22 cellular contexts compared by ENCODE assay signal in the genomic region with DNA sequence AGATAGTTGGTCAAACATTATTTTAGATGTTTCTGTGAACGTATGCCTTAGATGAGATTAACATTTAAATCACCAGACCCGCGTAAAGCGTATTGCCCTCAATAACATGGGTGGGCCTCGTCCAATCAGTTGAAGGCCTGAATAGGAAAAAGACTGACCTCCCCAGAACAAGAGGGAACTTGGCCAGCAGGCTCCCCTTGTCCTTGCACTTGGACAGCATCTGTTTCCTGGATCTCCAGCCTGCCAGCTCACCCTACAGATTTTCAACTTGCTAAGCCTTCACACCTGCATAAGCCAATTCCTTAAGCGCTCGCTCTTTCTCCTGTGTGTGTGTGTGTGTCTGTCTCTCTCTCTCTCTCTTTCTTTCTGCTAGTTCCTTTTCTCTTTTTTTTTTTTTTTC. TPM values are rescaled to one million over a fixed set of nuclear protein-coding genes. Genes with fewer than 3 reads are reported as not detected.
DNase-seq lines count a peak whose midpoint lies in the region; ATAC-seq and TF ChIP-seq lines count a peak whose summit lies in the region.
"Had no signal": no experiment of that assay in that cellular context is flagged by ENCODE, and none has a peak within 500 bp of the region (broad histone marks: within the 10 kb centered on the region; RNA-seq: fewer than 3 reads in every experiment).

No MANE protein-coding gene starts in this region.

- no peaks in the 10 kb centered on the region for H3K9me3 Mint-ChIP-seq in activated naive CD8-positive, alpha-beta T cell treated with anti-CD3 and anti-CD28 coated beads for 36 hours
- H3K9me3 Mint-ChIP-seq in activated naive CD8-positive, alpha-beta T cell treated with anti-CD3 and anti-CD28 coated beads, Interleukin-2, amount 50 U/mL, for 24 hours, result no peaks in the 10 kb centered on the region
- no peaks in the 10 kb centered on the region for H3K9me3 Mint-ChIP-seq in T-cell
- peaks cover 0 to 2% of the 10 kb centered on the region in 2 donors for H3K9me3 Mint-ChIP-seq in stimulated activated naive B cell treated with anti-CD40 and anti-IgM and Interleukin-4, amounts not matched to agents 10 μg/mL and 1 μg/mL and 100 μg/mL, for 72 hours
- no peaks in the 10 kb centered on the region for H3K9me3 Mint-ChIP-seq in activated CD8-positive, alpha-beta T cell treated with anti-CD3 and anti-CD28 coated beads for 36 hours
- H3K9me3 Mint-ChIP-seq: GM23338, neural crest cell had no signal

- H3K4me3 Mint-ChIP-seq in activated naive CD8-positive, alpha-beta T cell treated with anti-CD3 and anti-CD28 coated beads for 36 hours, result no peak overlapping the region
- H3K4me3 Mint-ChIP-seq in activated naive CD8-positive, alpha-beta T cell treated with anti-CD3 and anti-CD28 coated beads, Interleukin-2, amount 50 U/mL, for 24 hours, result no peak overlapping the region
- H3K4me3 Mint-ChIP-seq in T-cell, result peak overlapping the region in 1 of 3 donors; percentile 70
- H3K4me3 Mint-ChIP-seq in stimulated activated naive B cell treated with anti-CD40 and anti-IgM and Interleukin-4, amounts not matched to agents 10 μg/mL and 1 μg/mL and 100 μg/mL, for 72 hours, result peak overlapping the region; percentile 37 to 53
- no peak overlapping the region for H3K4me3 Mint-ChIP-seq in activated CD8-positive, alpha-beta T cell treated with anti-CD3 and anti-CD28 coated beads for 36 hours
- H3K4me3 Mint-ChIP-seq: GM23338, neural crest cell had no signal

- TF ChIP-seq CTCF in esophagus squamous epithelium (IDR thresholded peaks at IDR 0.05) (no peak), tibial nerve (IDR thresholded peaks at IDR 0.05) (no peak)
- TF ChIP-seq CTCF in activated CD8-positive, alpha-beta T cell treated with anti-CD3 and anti-CD28 coated beads for 36 hours (IDR thresholded peaks at IDR 0.05), result no peak

- POLR2A ChIA-PET in T-cell (lab: Charles Lee), result interaction anchor here in 1 of 2 donors (0.7 kb wide), 2 partner anchors 10 to 12 kb away, joined by 4 read pairs; no protein-coding TSS in a partner anchor
- POLR2A ChIA-PET in activated CD8-positive, alpha-beta T cell treated with anti-CD3 and anti-CD28 coated beads for 36 hours (lab: Charles Lee), result no interaction called here

- WGBS in esophagus squamous epithelium, 2 donors, result 91 to 93% methylated on average over 7 of the region's 7 CpGs
- 88 to 89% methylated on average over 7 of the region's 7 CpGs for WGBS in tibial nerve, 2 donors

- H3K27me3 Mint-ChIP-seq in activated naive CD8-positive, alpha-beta T cell treated with anti-CD3 and anti-CD28 coated beads for 36 hours, result no peaks in the 10 kb centered on the region
- H3K27me3 Mint-ChIP-seq in activated naive CD8-positive, alpha-beta T cell treated with anti-CD3 and anti-CD28 coated beads, Interleukin-2, amount 50 U/mL, for 24 hours, result no peaks in the 10 kb centered on the region
- H3K27me3 Mint-ChIP-seq in T-cell, result no peaks in the 10 kb centered on the region
- no peaks in the 10 kb centered on the region for H3K27me3 Mint-ChIP-seq in stimulated activated naive B cell treated with anti-CD40 and anti-IgM and Interleukin-4, amounts not matched to agents 10 μg/mL and 1 μg/mL and 100 μg/mL, for 72 hours
- H3K27me3 Mint-ChIP-seq in activated CD8-positive, alpha-beta T cell treated with anti-CD3 and anti-CD28 coated beads for 36 hours, result no peaks in the 10 kb centered on the region

- peaks cover 64% of the 10 kb centered on the region for H3K4me1 Mint-ChIP-seq in activated naive CD8-positive, alpha-beta T cell treated with anti-CD3 and anti-CD28 coated beads for 36 hours
- peaks cover 80% of the 10 kb centered on the region for H3K4me1 Mint-ChIP-seq in activated naive CD8-positive, alpha-beta T cell treated with anti-CD3 and anti-CD28 coated beads, Interleukin-2, amount 50 U/mL, for 24 hours
- peaks cover 86 to 89% (median 89%) of the 10 kb centered on the region in 3 donors for H3K4me1 Mint-ChIP-seq in T-cell
- H3K4me1 Mint-ChIP-seq in stimulated activated naive B cell treated with anti-CD40 and anti-IgM and Interleukin-4, amounts not matched to agents 10 μg/mL and 1 μg/mL and 100 μg/mL, for 72 hours, result peaks cover 72 to 89% of the 10 kb centered on the region in 2 donors
- peaks cover 76% of the 10 kb centered on the region for H3K4me1 Mint-ChIP-seq in activated CD8-positive, alpha-beta T cell treated with anti-CD3 and anti-CD28 coated beads for 36 hours (ENCODE audit: low read depth)

- CTCF ChIA-PET in T-cell (lab: Charles Lee), result interaction anchor here in 1 of 2 donors (2.0 kb wide), 1 partner anchor 8 kb away, joined by 4 read pairs; a partner anchor contains a TSS
- CTCF ChIA-PET in activated CD8-positive, alpha-beta T cell treated with anti-CD3 and anti-CD28 coated beads for 36 hours (lab: Charles Lee), result no interaction called here

- H3K36me3 Mint-ChIP-seq in activated naive CD8-positive, alpha-beta T cell treated with anti-CD3 and anti-CD28 coated beads for 36 hours, result peaks cover 5% of the 10 kb centered on the region
- peaks cover 3% of the 10 kb centered on the region for H3K36me3 Mint-ChIP-seq in activated naive CD8-positive, alpha-beta T cell treated with anti-CD3 and anti-CD28 coated beads, Interleukin-2, amount 50 U/mL, for 24 hours (ENCODE audit: low read depth)
- H3K36me3 Mint-ChIP-seq in T-cell, result peaks cover 15% of the 10 kb centered on the region
- peaks cover 58 to 71% of the 10 kb centered on the region in 2 donors for H3K36me3 Mint-ChIP-seq in stimulated activated naive B cell treated with anti-CD40 and anti-IgM and Interleukin-4, amounts not matched to agents 10 μg/mL and 1 μg/mL and 100 μg/mL, for 72 hours
- no peaks in the 10 kb centered on the region for H3K36me3 Mint-ChIP-seq in activated CD8-positive, alpha-beta T cell treated with anti-CD3 and anti-CD28 coated beads for 36 hours (ENCODE audit: low read depth)

- H3K27me3 ChIP-seq in esophagus squamous epithelium (no peaks in the 10 kb centered on the region), tibial nerve (no peaks in the 10 kb centered on the region)

- no peak overlapping the region for H3K4me3 ChIP-seq in esophagus squamous epithelium
- no peak overlapping the region for H3K4me3 ChIP-seq in tibial nerve
- H3K4me3 ChIP-seq: GM23338 had no signal

- intact Hi-C loops in esophagus squamous epithelium (cut with DNase I), result no loop called here
- intact Hi-C loops in activated CD8-positive, alpha-beta T cell treated with anti-CD3 and anti-CD28 coated beads for 36 hours (cut with micrococcal nuclease), result no loop called here

- peak overlapping the region; percentile 8 for H3K27ac Mint-ChIP-seq in activated naive CD8-positive, alpha-beta T cell treated with anti-CD3 and anti-CD28 coated beads for 36 hours
- no peak overlapping the region for H3K27ac Mint-ChIP-seq in activated naive CD8-positive, alpha-beta T cell treated with anti-CD3 and anti-CD28 coated beads, Interleukin-2, amount 50 U/mL, for 24 hours
- peak overlapping the region; percentile 85 to 88 for H3K27ac Mint-ChIP-seq in T-cell
- peak overlapping the region; percentile 96 for H3K27ac Mint-ChIP-seq in stimulated activated naive B cell treated with anti-CD40 and anti-IgM and Interleukin-4, amounts not matched to agents 10 μg/mL and 1 μg/mL and 100 μg/mL, for 72 hours
- no peak overlapping the region for H3K27ac Mint-ChIP-seq in activated CD8-positive, alpha-beta T cell treated with anti-CD3 and anti-CD28 coated beads for 36 hours
- H3K27ac Mint-ChIP-seq: GM23338 had no signal

- ATAC-seq in activated naive CD8-positive, alpha-beta T cell treated with anti-CD3 and anti-CD28 coated beads, Interleukin-2, amount 50 U/mL, for 24 hours, result no peak
- no peak for ATAC-seq in T-cell (replicated peaks in 1 of 4)
- no peak for ATAC-seq in stimulated activated naive B cell treated with anti-CD40 and anti-IgM and Interleukin-4, amounts not matched to agents 10 μg/mL and 1 μg/mL and 100 μg/mL, for 72 hours (replicated peaks)
- no peak for ATAC-seq in activated CD8-positive, alpha-beta T cell treated with anti-CD3 and anti-CD28 coated beads for 36 hours
- ATAC-seq: GM23338, left colon, PC-3 had no signal

- H3K4me1 ChIP-seq in esophagus squamous epithelium (peaks cover 21 to 82% (median 36%) of the 10 kb centered on the region in 3 donors), tibial nerve (peaks cover 0 to 59% (median 24%) of the 10 kb centered on the region in 4 donors)

- no peak for DNase-seq in activated naive CD8-positive, alpha-beta T cell treated with anti-CD3 and anti-CD28 coated beads for 36 hours
- DNase-seq in activated naive CD8-positive, alpha-beta T cell treated with anti-CD3 and anti-CD28 coated beads, Interleukin-2, amount 50 U/mL, for 24 hours, result no peak
- DNase-seq in T-cell, result peak in 1 of 34 experiments; percentile 3
- DNase-seq in esophagus squamous epithelium (lab: John Stamatoyannopoulos, UW), result no peak
- no peak for DNase-seq in stimulated activated naive B cell treated with anti-CD40 and anti-IgM and Interleukin-4, amounts not matched to agents 10 μg/mL and 1 μg/mL and 100 μg/mL, for 72 hours
- DNase-seq in tibial nerve (ENCODE audit: low spot score in 2 of 2), result no peak
- no peak for DNase-seq in OCI-M2 (lab: John Stamatoyannopoulos, UW; ENCODE audit: unreplicated experiment)
- DNase-seq in activated CD8-positive, alpha-beta T cell treated with anti-CD3 and anti-CD28 coated beads for 36 hours, result no peak
- DNase-seq: activated CD4-positive, alpha-beta T cell treated with anti-CD3 and anti-CD28 coated beads, Interleukin-2, amount 50 U/mL, for 48 hours; activated naive CD4-positive, alpha-beta T cell treated with Interleukin-2 at 50 U/mL for 16 hours; cerebellar nuclear complex; DMS53; GF-D8; left colon; NCI-H1694 treated with DMSO at 0.1 percent for 48 hours; NCI-H748 treated with DMSO at 0.1 percent for 48 hours; PC-3; SHP77 treated with DMSO at 0.1 percent for 48 hours; stimulated activated CD4-positive, alpha-beta T cell treated with anti-CD3 and anti-CD28 coated beads, Interleukin-4, amount 100 ng/mL, for 4 hours; substantia nigra had no signal

- no peak for TF ChIP-seq POLR2A in esophagus squamous epithelium (IDR thresholded peaks at IDR 0.05)
- no peak for TF ChIP-seq POLR2A in tibial nerve (IDR thresholded peaks at IDR 0.05)

- H3K9me3 ChIP-seq in esophagus squamous epithelium, result no peaks in the 10 kb centered on the region
- no peaks in the 10 kb centered on the region for H3K9me3 ChIP-seq in tibial nerve

- H3K27ac ChIP-seq in esophagus squamous epithelium (peak overlapping the region in 3 of 4 donors; percentile 55 to 91 (median 88)), tibial nerve (no peak overlapping the region)

- H3K36me3 ChIP-seq in esophagus squamous epithelium, result peaks cover 0 to 17% (median 0%) of the 10 kb centered on the region in 3 donors
- H3K36me3 ChIP-seq in tibial nerve, result peaks cover 0 to 6% (median 0%) of the 10 kb centered on the region in 3 donors

- TF ChIP-seq EP300 in tibial nerve (IDR thresholded peaks at IDR 0.05), result no peak

RNA-seq across cellular contexts. Expression of a gene that starts 8.2 kb away (rescaled TPM):
- 10 to 100 TPM; 13.9 to 14.5 TPM for total RNA-seq in activated naive CD8-positive, alpha-beta T cell treated with anti-CD3 and anti-CD28 coated beads for 36 hours
- total RNA-seq in T-cell (100 to 1,000 TPM in 2 of 5 donors, 10 to 100 TPM in 3; 55.9 to 152 (median 68.3) TPM), esophagus squamous epithelium (100 to 1,000 TPM in 2 of 4 donors, 10 to 100 TPM in 2; 72.1 to 145 (median 106) TPM), tibial nerve (100 to 1,000 TPM in 1 of 4 donors, 10 to 100 TPM in 3; 64.7 to 114 (median 86.5) TPM)
- total RNA-seq in activated CD8-positive, alpha-beta T cell treated with anti-CD3 and anti-CD28 coated beads for 36 hours, result 10 to 100 TPM; 16.2 to 20.0 TPM

RNA-seq across cellular contexts. Expression of a gene that starts 50.6 kb away (rescaled TPM):
- total RNA-seq in activated naive CD8-positive, alpha-beta T cell treated with anti-CD3 and anti-CD28 coated beads for 36 hours, result 10 to 100 TPM; 37.2 to 37.5 TPM
- total RNA-seq in T-cell, result 10 to 100 TPM; 20.5 to 39.2 (median 21.1) TPM
- 10 to 100 TPM; 10.2 to 20.1 (median 13.5) TPM for total RNA-seq in esophagus squamous epithelium
- 10 to 100 TPM; 15.9 to 23.7 (median 18.0) TPM for total RNA-seq in tibial nerve
- total RNA-seq in activated CD8-positive, alpha-beta T cell treated with anti-CD3 and anti-CD28 coated beads for 36 hours, result 10 to 100 TPM; 33.7 to 38.2 TPM

Comparison
In these comparisons a context has a peak if more than half of its experiments do, and no peak if none do; other contexts are left out.
1. H3K27ac Mint-ChIP-seq: peak in activated naive CD8-positive, alpha-beta T cell treated with anti-CD3 and anti-CD28 coated beads for 36 hours (single experiment), T-cell (2 of 2) and stimulated activated naive B cell treated with anti-CD40 and anti-IgM and Interleukin-4, amounts not matched to agents 10 μg/mL and 1 μg/mL and 100 μg/mL, for 72 hours (single experiment); none in activated naive CD8-positive, alpha-beta T cell treated with anti-CD3 and anti-CD28 coated beads, Interleukin-2, amount 50 U/mL, for 24 hours (single experiment) and activated CD8-positive, alpha-beta T cell treated with anti-CD3 and anti-CD28 coated beads for 36 hours (single experiment).
2. H3K4me3 Mint-ChIP-seq: peak in stimulated activated naive B cell treated with anti-CD40 and anti-IgM and Interleukin-4, amounts not matched to agents 10 μg/mL and 1 μg/mL and 100 μg/mL, for 72 hours (2 of 2); none in activated naive CD8-positive, alpha-beta T cell treated with anti-CD3 and anti-CD28 coated beads for 36 hours (single experiment), activated naive CD8-positive, alpha-beta T cell treated with anti-CD3 and anti-CD28 coated beads, Interleukin-2, amount 50 U/mL, for 24 hours (single experiment) and activated CD8-positive, alpha-beta T cell treated with anti-CD3 and anti-CD28 coated beads for 36 hours (single experiment).
3. H3K27ac ChIP-seq: peak in esophagus squamous epithelium (3 of 4); none in tibial nerve (0 of 4).